ENCODE assay signal across 13 cellular contexts in the genomic region with DNA sequence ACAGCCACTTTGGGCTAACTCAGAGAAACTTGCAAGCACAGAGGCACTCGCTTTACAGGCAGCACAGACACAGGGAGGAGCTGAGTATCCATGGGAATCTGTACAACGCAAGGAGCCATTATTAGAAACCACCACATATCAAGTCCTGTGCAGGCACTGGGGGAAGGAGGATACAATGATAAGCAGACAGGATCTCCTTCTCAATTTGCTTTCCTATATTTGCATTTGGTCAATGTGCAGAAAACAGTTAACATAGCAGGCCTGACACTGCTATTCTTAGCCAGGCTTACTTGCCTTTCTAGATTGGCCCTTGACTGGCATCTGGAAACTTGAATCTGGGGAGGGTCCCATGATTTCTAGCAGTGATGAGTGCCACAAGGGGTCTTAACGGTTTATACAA.
DNase-seq lines count a peak whose midpoint lies in the region; ATAC-seq, FAIRE-seq and TF ChIP-seq lines count a peak whose summit lies in the region.
"Had no signal": no experiment of that assay in that cellular context is flagged by ENCODE, and none has a peak within 500 bp of the region (broad histone marks: within the 10 kb centered on the region; RNA-seq: fewer than 3 reads in every experiment).

No MANE protein-coding gene starts in this region.

- H3K9me3 ChIP-seq in HEK293 (ENCODE audit: control insufficient read depth, insufficient read depth, low read depth, low read length), result no peaks in the 10 kb centered on the region

- peaks cover 4% of the 10 kb centered on the region for H3K27me3 Mint-ChIP-seq in activated CD4-positive, alpha-beta memory T cell treated with anti-CD3 and anti-CD28 coated beads for 36 hours
- no peaks in the 10 kb centered on the region for H3K27me3 Mint-ChIP-seq in activated CD4-positive, alpha-beta memory T cell treated with anti-CD3 and anti-CD28 coated beads, Interleukin-2, amount 10 ng/mL, durations not matched to agents 7 days and 5 days
- H3K27me3 Mint-ChIP-seq: activated naive CD4-positive, alpha-beta T cell treated with anti-CD3 and anti-CD28 coated beads, Interleukin-2, amount 50 U/mL, for 24 hours had no signal

- H3K27ac ChIP-seq in HEK293 (ENCODE audit: extremely low read depth, low read depth, low read length), result no peak overlapping the region
- H3K27ac ChIP-seq: dorsolateral prefrontal cortex had no signal

- H3K4me1 Mint-ChIP-seq in activated CD4-positive, alpha-beta memory T cell treated with anti-CD3 and anti-CD28 coated beads for 36 hours (ENCODE audit: low read depth), result no peaks in the 10 kb centered on the region
- H3K4me1 Mint-ChIP-seq in activated CD4-positive, alpha-beta memory T cell treated with anti-CD3 and anti-CD28 coated beads, Interleukin-2, amount 10 ng/mL, durations not matched to agents 7 days and 5 days, result no peaks in the 10 kb centered on the region
- H3K4me1 Mint-ChIP-seq: activated naive CD4-positive, alpha-beta T cell treated with anti-CD3 and anti-CD28 coated beads, Interleukin-2, amount 50 U/mL, for 24 hours had no signal

- POLR2A ChIA-PET in HEK293 (lab: Yijun Ruan, JAX), result no interaction called here
- POLR2A ChIA-PET in activated CD4-positive, alpha-beta memory T cell treated with anti-CD3 and anti-CD28 coated beads for 36 hours (lab: Charles Lee), result no interaction called here
- POLR2A ChIA-PET in activated CD4-positive, alpha-beta memory T cell treated with anti-CD3 and anti-CD28 coated beads, Interleukin-2, amount 10 ng/mL, durations not matched to agents 7 days and 5 days (lab: Charles Lee), result no interaction called here

- H3K4me3 ChIP-seq in HEK293 (ENCODE audit: low read depth, low read length), result no peak overlapping the region
- H3K4me3 ChIP-seq: dorsolateral prefrontal cortex had no signal

- DNase-seq in left ventricle myocardium superior, result no peak
- DNase-seq in NCI-H748 treated with DMSO at 0.1 percent for 48 hours (lab: John Stamatoyannopoulos, UW), result no peak
- DNase-seq in activated CD4-positive, alpha-beta memory T cell treated with anti-CD3 and anti-CD28 coated beads for 36 hours, result no peak
- no peak for DNase-seq in activated CD4-positive, alpha-beta memory T cell treated with anti-CD3 and anti-CD28 coated beads, Interleukin-2, amount 10 ng/mL, durations not matched to agents 7 days and 5 days
- DNase-seq in RCC 7860 (ENCODE audit: low spot score), result no peak
- DNase-seq: activated CD4-positive, CD25-positive, alpha-beta regulatory T cell; DND-41; dorsolateral prefrontal cortex; hypothalamus had no signal

- H3K36me3 Mint-ChIP-seq in activated CD4-positive, alpha-beta memory T cell treated with anti-CD3 and anti-CD28 coated beads for 36 hours, result peaks cover 3% of the 10 kb centered on the region
- H3K36me3 Mint-ChIP-seq in activated CD4-positive, alpha-beta memory T cell treated with anti-CD3 and anti-CD28 coated beads, Interleukin-2, amount 10 ng/mL, durations not matched to agents 7 days and 5 days (ENCODE audit: low read depth), result no peaks in the 10 kb centered on the region

- H3K36me3 ChIP-seq in HEK293 (ENCODE audit: control insufficient read depth in 2 of 2, insufficient read depth in 1 of 2, low read length in 2 of 2), result no peaks in the 10 kb centered on the region

- no peak overlapping the region for H3K4me3 Mint-ChIP-seq in activated CD4-positive, alpha-beta memory T cell treated with anti-CD3 and anti-CD28 coated beads for 36 hours
- no peak overlapping the region for H3K4me3 Mint-ChIP-seq in activated CD4-positive, alpha-beta memory T cell treated with anti-CD3 and anti-CD28 coated beads, Interleukin-2, amount 10 ng/mL, durations not matched to agents 7 days and 5 days
- H3K4me3 Mint-ChIP-seq: activated naive CD4-positive, alpha-beta T cell treated with anti-CD3 and anti-CD28 coated beads, Interleukin-2, amount 50 U/mL, for 24 hours had no signal

- no peak overlapping the region for H3K27ac Mint-ChIP-seq in activated CD4-positive, alpha-beta memory T cell treated with anti-CD3 and anti-CD28 coated beads for 36 hours
- no peak overlapping the region for H3K27ac Mint-ChIP-seq in activated CD4-positive, alpha-beta memory T cell treated with anti-CD3 and anti-CD28 coated beads, Interleukin-2, amount 10 ng/mL, durations not matched to agents 7 days and 5 days
- H3K27ac Mint-ChIP-seq: activated naive CD4-positive, alpha-beta T cell treated with anti-CD3 and anti-CD28 coated beads, Interleukin-2, amount 50 U/mL, for 24 hours had no signal

- CTCF ChIA-PET in HEK293 (lab: Yijun Ruan, JAX), result no interaction called here
- CTCF ChIA-PET in activated CD4-positive, alpha-beta memory T cell treated with anti-CD3 and anti-CD28 coated beads for 36 hours (lab: Charles Lee), result no interaction called here
- CTCF ChIA-PET in activated CD4-positive, alpha-beta memory T cell treated with anti-CD3 and anti-CD28 coated beads, Interleukin-2, amount 10 ng/mL, durations not matched to agents 7 days and 5 days (lab: Charles Lee), result no interaction called here

- peak; percentile 58 for ATAC-seq in GM19035 (IDR thresholded peaks at IDR 0.05; ENCODE audit: unreplicated experiment)
- ATAC-seq in HG03378 (IDR thresholded peaks at IDR 0.05; ENCODE audit: unreplicated experiment), result peak; percentile 38
- ATAC-seq in left ventricle myocardium superior, result peak; percentile 83

- intact Hi-C loops in left ventricle myocardium superior (cut with micrococcal nuclease), result no loop called here
- intact Hi-C loops in activated CD4-positive, alpha-beta memory T cell treated with anti-CD3 and anti-CD28 coated beads for 36 hours (cut with micrococcal nuclease), result no loop called here

- no peaks in the 10 kb centered on the region for H3K9me3 Mint-ChIP-seq in activated CD4-positive, alpha-beta memory T cell treated with anti-CD3 and anti-CD28 coated beads for 36 hours
- no peaks in the 10 kb centered on the region for H3K9me3 Mint-ChIP-seq in activated CD4-positive, alpha-beta memory T cell treated with anti-CD3 and anti-CD28 coated beads, Interleukin-2, amount 10 ng/mL, durations not matched to agents 7 days and 5 days

- FAIRE-seq in RCC 7860 (lab: Jason Lieb, UNC), result no peak

- no peak for TF ChIP-seq CTCF in HEK293 (tag by site-specific recombination; IDR thresholded peaks at IDR 0.05)

- H3K4me1 ChIP-seq in HEK293 (ENCODE audit: control insufficient read depth, insufficient read depth, low read length), result no peaks in the 10 kb centered on the region

TF ChIP-seq in HEK293, 187 proteins besides CTCF, POLR2A, EP300 and RAD21:
- peak; percentile 13; the same call in 1 of the 2 replicates for TF ChIP-seq ZNF585B (tag by site-specific recombination; IDR thresholded peaks at IDR 0.05)
- TF ChIP-seq YY2 (tag by site-specific recombination; IDR thresholded peaks at IDR 0.05), result no peak
